In the genomic region with DNA sequence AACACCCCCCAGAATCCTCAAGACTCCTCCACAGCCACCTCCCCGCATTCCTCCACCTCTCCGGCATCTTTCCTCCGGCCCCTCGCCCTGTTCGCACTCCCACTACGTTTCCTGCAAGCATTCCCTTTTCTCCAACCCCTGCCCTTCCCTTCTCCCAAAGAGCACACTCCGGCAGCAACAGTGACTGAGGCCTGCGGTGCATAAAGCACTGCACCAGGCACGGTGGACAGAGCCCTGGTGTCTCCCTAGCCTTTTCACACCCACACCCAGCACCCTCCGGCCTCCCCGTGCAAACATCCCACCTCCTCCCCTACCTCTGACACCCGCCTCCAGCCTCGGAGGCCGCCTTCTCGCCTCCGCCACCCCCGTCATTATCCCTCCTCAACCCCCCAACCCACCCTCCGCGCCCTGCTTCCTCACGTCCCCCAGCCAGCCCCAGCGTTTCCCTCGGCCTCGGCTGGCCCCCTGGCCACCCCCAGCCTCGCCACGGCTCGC, we compare ENCODE assay signal across 8 cellular contexts. TPM values are rescaled to one million over a fixed set of nuclear protein-coding genes. Genes with fewer than 3 reads are reported as not detected.
DNase-seq lines count a peak whose midpoint lies in the region; ATAC-seq, FAIRE-seq and TF ChIP-seq lines count a peak whose summit lies in the region.

No MANE protein-coding gene starts in this region.

- CTCF ChIA-PET in A549 (lab: Yijun Ruan, JAX) = no interaction called here

- H3K27ac ChIP-seq in A549 (peak overlapping the region; percentile 97 to 100), SJSA1 (peak overlapping the region; percentile 56; the same call in 1 of the 2 replicates), rectal smooth muscle tissue (ENCODE audit: low read depth, low read length) (peak overlapping the region; percentile 84)

- WGBS in A549 (ENCODE audit: missing lambda C conversion rate) = 2% methylated on average over 15 of the region's 26 CpGs

- H3K36me3 ChIP-seq in SJSA1 (peaks cover 9% of the 10 kb centered on the region), rectal smooth muscle tissue (ENCODE audit: control insufficient read depth, insufficient read depth, low read length) (no peaks in the 10 kb centered on the region)

- ATAC-seq in A549 (peak; percentile 57 to 65), GM18502 (IDR thresholded peaks at IDR 0.05; ENCODE audit: poor library complexity, unreplicated experiment) (peak; percentile 35), HG03175 (IDR thresholded peaks at IDR 0.05; ENCODE audit: unreplicated experiment) (peak; percentile 19)

- no peaks in the 10 kb centered on the region for H3K27me3 ChIP-seq in SJSA1 (replicated peaks)
- no peaks in the 10 kb centered on the region for H3K27me3 ChIP-seq in rectal smooth muscle tissue (ENCODE audit: control insufficient read depth, insufficient read depth, low read length)

- peak overlapping the region; percentile 83 for H3K4me3 ChIP-seq in A549
- peak overlapping the region; percentile 59 for H3K4me3 ChIP-seq in SJSA1
- peak overlapping the region; percentile 92 for H3K4me3 ChIP-seq in rectal smooth muscle tissue (ENCODE audit: low read length)

- H3K4me2 ChIP-seq in A549 = peak overlapping the region; percentile 97

- no peak for TF ChIP-seq EP300 in A549 (IDR thresholded peaks at IDR 0.05)

- no peak for TF ChIP-seq RAD21 in A549 (conservative IDR thresholded peaks at IDR 0.05 in 1 of 2, IDR thresholded peaks at IDR 0.05 in 1 of 2)

- TF ChIP-seq CTCF in A549 (IDR thresholded peaks at IDR 0.05) = no peak

- POLR2A ChIA-PET in A549 (lab: Yijun Ruan, JAX) = interaction anchor here (0.5 to 1.3 kb wide), 3 partner anchors 18 to 312 kb away, joined by 3 to 4 read pairs (median 3); no protein-coding TSS in a partner anchor

- H3K9ac ChIP-seq in rectal smooth muscle tissue (ENCODE audit: low read length) = peak overlapping the region; percentile 87

- TF ChIP-seq POLR2A in A549 (IDR thresholded peaks at IDR 0.05; ENCODE audit: low read length) = 0 out of 2 replicates have a peak, but pooled peaks have one; percentile 9

- FAIRE-seq in A549 (lab: Jason Lieb, UNC) = no peak

- DNase-seq in A549 (ENCODE audit: low read depth in 1 of 2, low spot score in 1 of 2) (peak; percentile 19 to 38), SJSA1 (ENCODE audit: low read depth in 1 of 2, low spot score in 2 of 2) (peak; percentile 38 to 49), astrocyte of the hippocampus (ENCODE audit: low read depth, low spot score) (peak; percentile 69), hypothalamus (lab: John Stamatoyannopoulos, UW) (peak in 26 of 51 donors; percentile 10 to 66 (median 33)), NCI-H345 (lab: John Stamatoyannopoulos, UW) (no peak)

- H3K4me1 ChIP-seq in A549 (peaks cover 16% of the 10 kb centered on the region), SJSA1 (replicated peaks) (peaks cover 12% of the 10 kb centered on the region), rectal smooth muscle tissue (ENCODE audit: control insufficient read depth, insufficient read depth, low read length) (peaks cover 16% of the 10 kb centered on the region)

- H3K9me3 ChIP-seq in A549 (no peaks in the 10 kb centered on the region), SJSA1 (replicated peaks) (no peaks in the 10 kb centered on the region)

TF ChIP-seq in A549, 52 proteins besides CTCF, POLR2A, EP300 and RAD21:
- TF ChIP-seq, protein P1, sequence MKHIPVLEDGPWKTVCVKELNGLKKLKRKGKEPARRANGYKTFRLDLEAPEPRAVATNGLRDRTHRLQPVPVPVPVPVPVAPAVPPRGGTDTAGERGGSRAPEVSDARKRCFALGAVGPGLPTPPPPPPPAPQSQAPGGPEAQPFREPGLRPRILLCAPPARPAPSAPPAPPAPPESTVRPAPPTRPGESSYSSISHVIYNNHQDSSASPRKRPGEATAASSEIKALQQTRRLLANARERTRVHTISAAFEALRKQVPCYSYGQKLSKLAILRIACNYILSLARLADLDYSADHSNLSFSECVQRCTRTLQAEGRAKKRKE (CRISPR knock-in tag; IDR thresholded peaks at IDR 0.05; ENCODE audit: low read depth) = no peak
- TF ChIP-seq ZC3H11A (IDR thresholded peaks at IDR 0.05) (no peak), POLR2AphosphoS2 (conservative IDR thresholded peaks at IDR 0.05; ENCODE audit: low read length) (no peak), CHD2 (IDR thresholded peaks at IDR 0.05; ENCODE audit: low read length, partially characterized antibody) (no peak), ZNF302 (CRISPR knock-in tag; IDR thresholded peaks at IDR 0.05) (no peak), ESRRA (IDR thresholded peaks at IDR 0.05; ENCODE audit: borderline replicate concordance, low read length) (no peak), FOSL2 (IDR thresholded peaks at IDR 0.05) (no peak), FOSL2 (CRISPR knock-in tag; IDR thresholded peaks at IDR 0.05) (no peak), RARB (CRISPR knock-in tag; IDR thresholded peaks at IDR 0.05) (no peak)

RNA-seq across cellular contexts. Expression of gene ZNF148, which starts 0.6 kb away (rescaled TPM):
- polyA plus RNA-seq in A549 (2011; rRNA removed) = 23.9 and 26.5 TPM in 2 replicates
- polyA plus RNA-seq in A549 (2012; cell fraction: cytosol; rRNA removed) = 2.9 and 3.3 TPM in 2 replicates
- polyA plus RNA-seq in A549 (2012; cell fraction: nucleus; rRNA removed) = 2.2 and 2.7 TPM in 2 replicates
- 9.5 to 11.3 TPM (median 9.9 TPM) in 3 replicates for polyA plus RNA-seq in A549 (2017; fragmentation: RNase III; extraction: RNeasy Plus Mini Kit Qiagen cat#74134 plus additional on column Dnase treatment)
- 33.0 and 42.5 TPM in 2 replicates for polyA minus RNA-seq in A549 (2011; rRNA and poly(A)+ RNA removed)
- 17.2 and 25.5 TPM in 2 replicates for total RNA-seq in SJSA1 (2014; rRNA removed; shearing (Covaris generic))
